21 cellular contexts compared by ENCODE assay signal in the genomic region with DNA sequence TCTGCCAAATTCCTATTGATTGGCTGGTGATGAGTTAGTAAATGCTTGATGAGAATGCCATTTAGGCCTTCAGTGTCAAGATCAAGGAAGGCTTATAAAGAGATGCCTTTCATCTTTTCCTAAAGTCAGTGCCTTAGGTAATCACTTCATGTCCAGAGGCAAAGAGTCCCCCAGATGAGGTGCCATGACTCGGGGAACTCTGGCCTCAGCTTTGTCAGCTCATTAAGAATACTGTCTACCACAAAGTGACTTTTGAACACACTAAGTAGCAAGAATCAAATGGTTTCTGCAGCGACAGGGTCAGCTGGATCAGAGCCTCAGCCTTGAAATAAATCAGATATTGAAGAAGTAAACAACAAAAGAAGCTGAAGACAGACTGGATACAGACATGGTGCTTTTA.
DNase-seq lines count a peak whose midpoint lies in the region; ATAC-seq, FAIRE-seq and TF ChIP-seq lines count a peak whose summit lies in the region.
"Had no signal": no experiment of that assay in that cellular context is flagged by ENCODE, and none has a peak within 500 bp of the region (broad histone marks: within the 10 kb centered on the region; RNA-seq: fewer than 3 reads in every experiment).

No MANE protein-coding gene starts in this region.

- peaks cover 0 to 3% (median 0%) of the 10 kb centered on the region in 7 donors for H3K9me3 Mint-ChIP-seq in CD14-positive monocyte
- peaks cover 8% of the 10 kb centered on the region for H3K9me3 Mint-ChIP-seq in activated CD8-positive, alpha-beta T cell treated with anti-CD3 and anti-CD28 coated beads for 36 hours
- H3K9me3 Mint-ChIP-seq in naive thymus-derived CD4-positive, alpha-beta T cell = peaks cover 2 to 32% (median 8%) of the 10 kb centered on the region in 11 donors
- H3K9me3 Mint-ChIP-seq: HFFc6 had no signal

- no peaks in the 10 kb centered on the region for H3K27me3 Mint-ChIP-seq in CD14-positive monocyte (ENCODE audit: low read depth in 3 of 3)
- H3K27me3 Mint-ChIP-seq in activated CD8-positive, alpha-beta T cell treated with anti-CD3 and anti-CD28 coated beads for 36 hours = no peaks in the 10 kb centered on the region
- no peaks in the 10 kb centered on the region for H3K27me3 Mint-ChIP-seq in naive thymus-derived CD4-positive, alpha-beta T cell

- no peaks in the 10 kb centered on the region for H3K36me3 ChIP-seq in naive thymus-derived CD4-positive, alpha-beta T cell (ENCODE audit: control insufficient read depth in 2 of 3, insufficient read depth in 3 of 3, low read length in 3 of 3)
- H3K36me3 ChIP-seq: ascending aorta, BE2C, esophagus squamous epithelium, heart left ventricle, prostate gland, SJCRH30, thoracic aorta had no signal

- H3K4me3 Mint-ChIP-seq in CD14-positive monocyte = peak overlapping the region in 1 of 2 donors; percentile 35
- H3K4me3 Mint-ChIP-seq in activated CD8-positive, alpha-beta T cell treated with anti-CD3 and anti-CD28 coated beads for 36 hours = peak overlapping the region; percentile 7
- H3K4me3 Mint-ChIP-seq in naive thymus-derived CD4-positive, alpha-beta T cell = peak overlapping the region; percentile 5 to 95 (median 74)
- H3K4me3 Mint-ChIP-seq: HFFc6 had no signal

- ATAC-seq in activated CD8-positive, alpha-beta T cell treated with anti-CD3 and anti-CD28 coated beads for 36 hours = no peak
- ATAC-seq in naive thymus-derived CD4-positive, alpha-beta T cell = no peak

- H3K4me1 Mint-ChIP-seq in CD14-positive monocyte = peaks cover 66% of the 10 kb centered on the region
- peaks cover 73% of the 10 kb centered on the region for H3K4me1 Mint-ChIP-seq in activated CD8-positive, alpha-beta T cell treated with anti-CD3 and anti-CD28 coated beads for 36 hours (ENCODE audit: low read depth)
- peaks cover 69 to 95% (median 86%) of the 10 kb centered on the region in 7 donors for H3K4me1 Mint-ChIP-seq in naive thymus-derived CD4-positive, alpha-beta T cell

- peak; percentile 9 for FAIRE-seq in GM18507 (lab: Jason Lieb, UNC)
- FAIRE-seq: HTR-8/SVneo, kidney, TTC549 had no signal

- POLR2A ChIA-PET in activated CD8-positive, alpha-beta T cell treated with anti-CD3 and anti-CD28 coated beads for 36 hours (lab: Charles Lee) = interaction anchor here (1.5 to 5.5 kb wide), 3 partner anchors 7 to 122 kb away, joined by 3 to 64 read pairs (median 25); partner anchors contain the start of gene SLC39A10
- POLR2A ChIA-PET in naive thymus-derived CD4-positive, alpha-beta T cell (lab: Charles Lee) = interaction anchor here (0.7 to 14.5 kb wide), 6 partner anchors 7 to 122 kb away, joined by 3 to 293 read pairs (median 24); partner anchors contain the start of gene SLC39A10

- peak overlapping the region; percentile 17 for H3K4me3 ChIP-seq in naive thymus-derived CD4-positive, alpha-beta T cell (ENCODE audit: low read length)
- H3K4me3 ChIP-seq: ascending aorta, esophagus squamous epithelium, heart left ventricle, mucosa of descending colon, prostate gland, SJCRH30, thoracic aorta had no signal

- H3K27me3 ChIP-seq in naive thymus-derived CD4-positive, alpha-beta T cell (ENCODE audit: control insufficient read depth in 2 of 2, insufficient read depth in 2 of 2, low read length in 2 of 2) = no peaks in the 10 kb centered on the region
- H3K27me3 ChIP-seq: ascending aorta, BE2C, esophagus squamous epithelium, heart left ventricle, SJCRH30 had no signal

- DNase-seq in CD14-positive monocyte (ENCODE audit: low spot score) (no peak), GM18507 (ENCODE audit: extremely low spot score, insufficient read length, low read depth) (no peak), NCI-H2171 treated with DMSO at 0.1 percent for 48 hours (lab: John Stamatoyannopoulos, UW) (no peak), GOT3 (lab: John Stamatoyannopoulos, UW) (no peak), caudate nucleus (lab: John Stamatoyannopoulos, UW) (no peak)
- DNase-seq in activated CD8-positive, alpha-beta T cell treated with anti-CD3 and anti-CD28 coated beads for 36 hours = no peak
- no peak for DNase-seq in naive thymus-derived CD4-positive, alpha-beta T cell
- DNase-seq: BE2C, dermis blood vessel endothelial cell, HFFc6, kidney, NCI-H1048, SJCRH30 had no signal

- TF ChIP-seq CTCF in CD14-positive monocyte (IDR thresholded peaks at IDR 0.05) = no peak
- no peak for TF ChIP-seq CTCF in activated CD8-positive, alpha-beta T cell treated with anti-CD3 and anti-CD28 coated beads for 36 hours (IDR thresholded peaks at IDR 0.05)

- CTCF ChIA-PET in activated CD8-positive, alpha-beta T cell treated with anti-CD3 and anti-CD28 coated beads for 36 hours (lab: Charles Lee) = interaction anchor here (0.9 to 1.8 kb wide), 6 partner anchors 22 to 175 kb away, joined by 3 to 9 read pairs (median 4); no protein-coding TSS in a partner anchor
- CTCF ChIA-PET in naive thymus-derived CD4-positive, alpha-beta T cell (lab: Charles Lee) = interaction anchor here (0.7 to 2.1 kb wide), 6 partner anchors 18 to 40 kb away, joined by 3 to 14 read pairs (median 4); no protein-coding TSS in a partner anchor

- H3K27ac Mint-ChIP-seq in CD14-positive monocyte = peak overlapping the region; percentile 71 to 95 (median 92)
- H3K27ac Mint-ChIP-seq in activated CD8-positive, alpha-beta T cell treated with anti-CD3 and anti-CD28 coated beads for 36 hours = peak overlapping the region; percentile 95
- peak overlapping the region; percentile 92 to 100 (median 98) for H3K27ac Mint-ChIP-seq in naive thymus-derived CD4-positive, alpha-beta T cell
- H3K27ac Mint-ChIP-seq: HFFc6 had no signal

- peak overlapping the region; percentile 77 for H3K27ac ChIP-seq in naive thymus-derived CD4-positive, alpha-beta T cell (ENCODE audit: low read depth, low read length)
- H3K27ac ChIP-seq in caudate nucleus (ENCODE audit: low read depth, low read length) = no peak overlapping the region
- H3K27ac ChIP-seq: ascending aorta, esophagus squamous epithelium, prostate gland, SJCRH30, thoracic aorta had no signal

- intact Hi-C loops in CD14-positive monocyte (cut with micrococcal nuclease) = no loop called here
- intact Hi-C loops in activated CD8-positive, alpha-beta T cell treated with anti-CD3 and anti-CD28 coated beads for 36 hours (cut with micrococcal nuclease) = loop anchor here (1.0 to 2.0 kb wide), 2 partner anchors 23 to 122 kb away; no protein-coding TSS in a partner anchor
- intact Hi-C loops in naive thymus-derived CD4-positive, alpha-beta T cell (cut with micrococcal nuclease) = loop anchor here (1.0 to 10.0 kb wide), 7 partner anchors 7 to 728 kb away; partner anchors contain the start of genes SLC39A10 (in 2 of the 2) and STK17B (in 1 of the 2)

- peaks cover 63% of the 10 kb centered on the region in 2 donors for H3K4me1 ChIP-seq in naive thymus-derived CD4-positive, alpha-beta T cell (ENCODE audit: control insufficient read depth in 2 of 2, insufficient read depth in 2 of 2, low read length in 2 of 2)
- H3K4me1 ChIP-seq: prostate gland, SJCRH30 had no signal

- peaks cover 0 to 2% of the 10 kb centered on the region in 2 donors for H3K36me3 Mint-ChIP-seq in CD14-positive monocyte
- H3K36me3 Mint-ChIP-seq in activated CD8-positive, alpha-beta T cell treated with anti-CD3 and anti-CD28 coated beads for 36 hours (ENCODE audit: low read depth) = peaks cover 13% of the 10 kb centered on the region
- peaks cover 0 to 53% (median 8%) of the 10 kb centered on the region in 5 donors for H3K36me3 Mint-ChIP-seq in naive thymus-derived CD4-positive, alpha-beta T cell

- H3K9me3 ChIP-seq in naive thymus-derived CD4-positive, alpha-beta T cell (ENCODE audit: control insufficient read depth in 2 of 3, low read length in 3 of 3) = peaks cover 0 to 4% (median 0%) of the 10 kb centered on the region in 3 experiments
- H3K9me3 ChIP-seq: ascending aorta, BE2C, esophagus squamous epithelium, heart left ventricle, mucosa of descending colon, prostate gland, SJCRH30, thoracic aorta had no signal

Comparison
In these comparisons a context has a peak if more than half of its experiments do, and no peak if none do; other contexts are left out.
1. intact Hi-C loops: an anchor here in activated CD8-positive, alpha-beta T cell treated with anti-CD3 and anti-CD28 coated beads for 36 hours (1.0 to 2.0 kb wide) and naive thymus-derived CD4-positive, alpha-beta T cell (1.0 to 10.0 kb wide); none called in CD14-positive monocyte.